In the genomic region with DNA sequence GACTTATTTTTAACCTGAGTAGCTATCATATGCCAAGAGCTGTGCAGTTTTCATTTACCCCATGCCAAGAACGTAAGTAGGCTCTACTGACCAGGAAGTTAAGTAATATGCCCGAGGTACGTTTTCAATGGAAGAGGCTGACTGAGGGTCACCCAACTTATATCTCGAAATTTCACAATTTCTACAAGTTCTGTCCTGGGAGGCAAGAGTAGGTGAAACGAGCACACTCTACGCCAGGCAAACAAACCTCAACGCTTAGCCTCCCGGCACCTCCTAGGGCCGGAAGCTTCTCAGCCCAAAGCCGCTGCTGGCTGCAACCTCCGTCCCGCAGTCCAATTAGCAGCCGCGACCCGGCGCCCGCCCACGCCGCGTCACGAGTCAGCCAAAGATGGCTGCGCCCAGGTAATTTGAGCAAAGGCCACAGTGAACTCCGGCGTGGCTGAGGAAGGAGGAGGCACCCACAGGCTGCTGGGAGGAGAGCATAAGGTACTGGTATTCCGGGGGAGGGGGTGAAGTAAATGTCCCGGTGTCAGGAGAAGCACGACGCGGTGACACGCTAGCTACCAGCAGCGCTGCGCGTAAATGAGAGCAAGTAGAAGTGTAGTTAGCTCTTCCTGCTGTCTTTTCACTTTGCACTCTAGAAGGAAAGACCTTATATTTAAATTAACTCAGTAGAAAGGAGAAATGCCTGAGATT, we compare ENCODE assay signal across 8 cellular contexts. TPM values are rescaled to one million over a fixed set of nuclear protein-coding genes. Genes with fewer than 3 reads are reported as not detected.
DNase-seq lines count a peak whose midpoint lies in the region; ATAC-seq, FAIRE-seq and TF ChIP-seq lines count a peak whose summit lies in the region.

A gene (plus strand): TSS at position 364 of the 696 bp plus-strand sequence. CDS start 2,289 bp downstream, outside the sequence.

- no peak for DNase-seq in AG04449 (ENCODE audit: low read depth, low spot score)
- peak; percentile 85 for DNase-seq in NCI-H2227 treated with DMSO at 0.1 percent for 48 hours (lab: John Stamatoyannopoulos, UW)
- DNase-seq in WTC11 (ENCODE audit: low spot score), result peak; percentile 90
- DNase-seq in bronchial epithelial cell (ENCODE audit: low read depth), result peak; percentile 86

- FAIRE-seq in bronchial epithelial cell (lab: Jason Lieb, UNC), result peak; percentile 32

- peaks cover 4% of the 10 kb centered on the region; the same call in 1 of the 2 replicates for H3K36me3 Mint-ChIP-seq in WTC11

- TF ChIP-seq CTCF in AG04449 (IDR thresholded peaks at IDR 0.05; ENCODE audit: insufficient read depth, low read length, missing control alignments) (no peak), WTC11 (IDR thresholded peaks at IDR 0.05) (no peak), bronchial epithelial cell (IDR thresholded peaks at IDR 0.05; ENCODE audit: insufficient read depth, low read length, severe bottlenecking) (no peak)

- ATAC-seq in HG03175 (IDR thresholded peaks at IDR 0.05; ENCODE audit: unreplicated experiment) (peak; percentile 100), WTC11 (peak; percentile 93)

- peak within 1 kb of the TSS; percentile 91 for H3K4me3 Mint-ChIP-seq in WTC11

- H3K27me3 ChIP-seq in bronchial epithelial cell (ENCODE audit: control insufficient read depth, insufficient read depth, low read length) (no peaks in the 10 kb centered on the region), iPS-20b (ENCODE audit: insufficient read depth, low read length) (no peaks in the 10 kb centered on the region), skeletal muscle tissue (ENCODE audit: control insufficient read depth in 3 of 3, insufficient read depth in 3 of 3, low read length in 3 of 3) (no peaks in the 10 kb centered on the region)

- CTCF ChIA-PET in AG04449 (lab: Yijun Ruan, JAX) (interaction anchor here (1.0 to 1.5 kb wide), 6 partner anchors 9 to 207 kb away, joined by 3 to 6 read pairs (median 3); a partner anchor contains a TSS), WTC11 (lab: Charles Lee) (interaction anchor here (1.0 to 2.0 kb wide), 4 partner anchors 10 to 183 kb away, joined by 3 to 6 read pairs (median 4); no protein-coding TSS in a partner anchor)

- POLR2A ChIA-PET in AG04449 (lab: Yijun Ruan, JAX) (interaction anchor here (0.7 to 1.8 kb wide), 2 partner anchors 13 to 20 kb away, joined by 3 to 14 read pairs; a partner anchor contains a TSS), WTC11 (lab: Charles Lee) (interaction anchor here (0.6 to 3.3 kb wide), 14 partner anchors 8 to 654 kb away, joined by 3 to 24 read pairs (median 4); a partner anchor contains a TSS)

- H3K27me3 Mint-ChIP-seq in WTC11 (ENCODE audit: low read depth), result no peaks in the 10 kb centered on the region

- in situ Hi-C loops in GM18951 (cut with MboI; ENCODE audit: low sequenced_read_pairs, unreplicated experiment), result no loop called here

- peak within 1 kb of the TSS; percentile 76 for H3K4me3 ChIP-seq in AG04449 (ENCODE audit: low read depth, low read length)
- H3K4me3 ChIP-seq in bronchial epithelial cell (ENCODE audit: low read depth, low read length), result peak within 1 kb of the TSS; percentile 61
- peak within 1 kb of the TSS; percentile 87 for H3K4me3 ChIP-seq in iPS-20b (ENCODE audit: low read length)
- peak within 1 kb of the TSS; percentile 92 to 94 (median 92) for H3K4me3 ChIP-seq in skeletal muscle tissue (ENCODE audit: low read length in 3 of 3)

- H3K9ac ChIP-seq in iPS-20b (ENCODE audit: low read depth, low read length) (peak within 1 kb of the TSS; percentile 91), skeletal muscle tissue (ENCODE audit: low read depth in 1 of 3, low read length in 3 of 3) (peak within 1 kb of the TSS; percentile 84 to 92 (median 90))

- no peaks in the 10 kb centered on the region for H3K9me3 ChIP-seq in iPS-20b (ENCODE audit: insufficient read depth, low read depth, low read length)
- no peaks in the 10 kb centered on the region for H3K9me3 ChIP-seq in skeletal muscle tissue (ENCODE audit: control insufficient read depth in 3 of 3, low read length in 3 of 3)

- no peaks in the 10 kb centered on the region for H3K9me3 Mint-ChIP-seq in WTC11

- H3K4me1 ChIP-seq in iPS-20b (ENCODE audit: insufficient read depth, low read length) (peaks cover 8% of the 10 kb centered on the region; the same call in 1 of the 2 replicates), skeletal muscle tissue (ENCODE audit: control insufficient read depth in 3 of 3, insufficient read depth in 3 of 3, low read length in 3 of 3) (peaks cover 7 to 21% (median 15%) of the 10 kb centered on the region in 3 donors)

- H3K4me1 Mint-ChIP-seq in WTC11, result peaks cover 32% of the 10 kb centered on the region

- H3K27ac ChIP-seq in iPS-20b (ENCODE audit: low read length) (peak within 1 kb of the TSS; percentile 22), skeletal muscle tissue (ENCODE audit: low read depth, low read length) (peak within 1 kb of the TSS; percentile 84)

- peak within 1 kb of the TSS; percentile 95 for H3K27ac Mint-ChIP-seq in WTC11

- TF ChIP-seq POLR2A in GM18951 (IDR thresholded peaks at IDR 0.05; ENCODE audit: extremely low read depth, insufficient read depth, insufficient read length), result peak; percentile 94

- H3K36me3 ChIP-seq in bronchial epithelial cell (ENCODE audit: control insufficient read depth, insufficient read depth, low read length), result no peaks in the 10 kb centered on the region
- H3K36me3 ChIP-seq in iPS-20b (ENCODE audit: insufficient read depth, low read depth, low read length), result peaks cover 4% of the 10 kb centered on the region; the same call in 1 of the 2 replicates
- peaks cover 0 to 9% (median 7%) of the 10 kb centered on the region in 3 donors for H3K36me3 ChIP-seq in skeletal muscle tissue (ENCODE audit: control insufficient read depth in 3 of 3, insufficient read depth in 3 of 3, low read length in 3 of 3)

TF ChIP-seq in WTC11, 78 proteins besides CTCF, POLR2A, EP300 and RAD21 (continues in another document):
- peak; percentile 45; the same call in 1 of the 2 replicates for TF ChIP-seq GABPB1 (CRISPR knock-in tag; IDR thresholded peaks at IDR 0.05)
- TF ChIP-seq TEAD4 (CRISPR knock-in tag; IDR thresholded peaks at IDR 0.05), result no peak
- peak; percentile 42; the same call in 1 of the 2 replicates for TF ChIP-seq FOXK1 (CRISPR knock-in tag; IDR thresholded peaks at IDR 0.05)
- no peak for TF ChIP-seq GTF2I (CRISPR knock-in tag; conservative IDR thresholded peaks at IDR 0.05)
- TF ChIP-seq, protein P1, sequence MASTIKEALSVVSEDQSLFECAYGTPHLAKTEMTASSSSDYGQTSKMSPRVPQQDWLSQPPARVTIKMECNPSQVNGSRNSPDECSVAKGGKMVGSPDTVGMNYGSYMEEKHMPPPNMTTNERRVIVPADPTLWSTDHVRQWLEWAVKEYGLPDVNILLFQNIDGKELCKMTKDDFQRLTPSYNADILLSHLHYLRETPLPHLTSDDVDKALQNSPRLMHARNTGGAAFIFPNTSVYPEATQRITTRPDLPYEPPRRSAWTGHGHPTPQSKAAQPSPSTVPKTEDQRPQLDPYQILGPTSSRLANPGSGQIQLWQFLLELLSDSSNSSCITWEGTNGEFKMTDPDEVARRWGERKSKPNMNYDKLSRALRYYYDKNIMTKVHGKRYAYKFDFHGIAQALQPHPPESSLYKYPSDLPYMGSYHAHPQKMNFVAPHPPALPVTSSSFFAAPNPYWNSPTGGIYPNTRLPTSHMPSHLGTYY (CRISPR knock-in tag; IDR thresholded peaks at IDR 0.05), result no peak
- TF ChIP-seq ZNF396 (CRISPR knock-in tag; IDR thresholded peaks at IDR 0.05; ENCODE audit: borderline replicate concordance), result no peak
- no peak for TF ChIP-seq ZNF671 (CRISPR knock-in tag; IDR thresholded peaks at IDR 0.05)
- TF ChIP-seq SMAD3 (CRISPR knock-in tag; IDR thresholded peaks at IDR 0.05; ENCODE audit: borderline replicate concordance), result no peak
- no peak for TF ChIP-seq NR1H2 (CRISPR knock-in tag; IDR thresholded peaks at IDR 0.05)
- TF ChIP-seq SOX15 (CRISPR knock-in tag; IDR thresholded peaks at IDR 0.05), result no peak
- no peak for TF ChIP-seq ZNF138 (CRISPR knock-in tag; conservative IDR thresholded peaks at IDR 0.05)
- TF ChIP-seq, protein P2, sequence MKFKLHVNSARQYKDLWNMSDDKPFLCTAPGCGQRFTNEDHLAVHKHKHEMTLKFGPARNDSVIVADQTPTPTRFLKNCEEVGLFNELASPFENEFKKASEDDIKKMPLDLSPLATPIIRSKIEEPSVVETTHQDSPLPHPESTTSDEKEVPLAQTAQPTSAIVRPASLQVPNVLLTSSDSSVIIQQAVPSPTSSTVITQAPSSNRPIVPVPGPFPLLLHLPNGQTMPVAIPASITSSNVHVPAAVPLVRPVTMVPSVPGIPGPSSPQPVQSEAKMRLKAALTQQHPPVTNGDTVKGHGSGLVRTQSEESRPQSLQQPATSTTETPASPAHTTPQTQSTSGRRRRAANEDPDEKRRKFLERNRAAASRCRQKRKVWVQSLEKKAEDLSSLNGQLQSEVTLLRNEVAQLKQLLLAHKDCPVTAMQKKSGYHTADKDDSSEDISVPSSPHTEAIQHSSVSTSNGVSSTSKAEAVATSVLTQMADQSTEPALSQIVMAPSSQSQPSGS (CRISPR knock-in tag; IDR thresholded peaks at IDR 0.05; ENCODE audit: borderline replicate concordance, low read depth), result no peak
- peak; percentile 57 for TF ChIP-seq NFYB (CRISPR knock-in tag; conservative IDR thresholded peaks at IDR 0.05; ENCODE audit: low read depth)
- TF ChIP-seq, protein P3, sequence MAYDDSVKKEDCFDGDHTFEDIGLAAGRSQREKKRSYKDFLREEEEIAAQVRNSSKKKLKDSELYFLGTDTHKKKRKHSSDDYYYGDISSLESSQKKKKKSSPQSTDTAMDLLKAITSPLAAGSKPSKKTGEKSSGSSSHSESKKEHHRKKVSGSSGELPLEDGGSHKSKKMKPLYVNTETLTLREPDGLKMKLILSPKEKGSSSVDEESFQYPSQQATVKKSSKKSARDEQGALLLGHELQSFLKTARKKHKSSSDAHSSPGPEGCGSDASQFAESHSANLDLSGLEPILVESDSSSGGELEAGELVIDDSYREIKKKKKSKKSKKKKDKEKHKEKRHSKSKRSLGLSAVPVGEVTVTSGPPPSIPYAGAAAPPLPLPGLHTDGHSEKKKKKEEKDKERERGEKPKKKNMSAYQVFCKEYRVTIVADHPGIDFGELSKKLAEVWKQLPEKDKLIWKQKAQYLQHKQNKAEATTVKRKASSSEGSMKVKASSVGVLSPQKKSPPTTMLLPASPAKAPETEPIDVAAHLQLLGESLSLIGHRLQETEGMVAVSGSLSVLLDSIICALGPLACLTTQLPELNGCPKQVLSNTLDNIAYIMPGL (CRISPR knock-in tag; IDR thresholded peaks at IDR 0.05), result 0 out of 2 replicates have a peak, but pooled peaks have one; percentile 30

RNA-seq across cellular contexts. Expression of the gene that starts here (rescaled TPM):
- total RNA-seq in WTC11 (2021), result 34.6 to 37.2 TPM (median 36.9 TPM) in 3 replicates
- total RNA-seq in bronchial epithelial cell, result 38.0 and 40.8 TPM in 2 replicates
- total RNA-seq in skeletal muscle tissue, result 35.5 TPM
